In the genomic region with DNA sequence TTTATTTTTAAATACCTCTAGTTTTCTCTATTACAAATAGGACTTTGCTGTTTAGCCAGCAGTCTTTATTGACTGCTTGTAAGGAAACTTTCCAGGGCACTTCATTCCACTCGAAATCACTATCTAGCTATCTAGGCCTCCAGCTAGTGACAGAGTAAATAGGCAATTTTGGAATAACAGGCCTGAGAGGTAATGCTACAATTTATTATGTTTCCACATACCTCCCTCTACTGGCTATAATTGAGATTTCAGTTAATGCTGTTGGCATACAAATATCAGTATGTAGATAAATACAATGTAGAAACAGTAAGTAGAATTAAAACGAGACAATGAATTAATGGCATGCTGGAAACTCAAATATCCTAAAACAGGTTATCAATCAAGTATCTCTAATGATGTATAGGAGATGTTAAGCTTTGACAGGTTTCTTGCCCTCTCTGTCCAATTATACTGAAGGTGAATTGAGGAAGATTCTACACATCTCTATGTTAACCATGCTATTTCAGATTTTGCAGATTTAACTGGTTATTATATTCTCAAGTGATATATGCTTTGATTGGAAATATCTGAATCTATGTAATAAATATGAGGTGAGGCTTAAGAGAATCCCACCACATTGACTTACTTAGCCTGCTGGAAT, we compare ENCODE assay signal across 9 cellular contexts. TPM values are rescaled to one million over a fixed set of nuclear protein-coding genes. Genes with fewer than 3 reads are reported as not detected.
DNase-seq lines count a peak whose midpoint lies in the region; ATAC-seq and TF ChIP-seq lines count a peak whose summit lies in the region.
"Had no signal": no experiment of that assay in that cellular context is flagged by ENCODE, and none has a peak within 500 bp of the region (broad histone marks: within the 10 kb centered on the region; RNA-seq: fewer than 3 reads in every experiment).

No MANE protein-coding gene starts in this region.

- H3K36me3 ChIP-seq in cardiac muscle cell: peaks cover 12% of the 10 kb centered on the region

- H3K9me3 ChIP-seq in cardiac muscle cell (ENCODE audit: low read depth): no peaks in the 10 kb centered on the region

- peak in 1 of 2 donors; percentile 65 for DNase-seq in cardiac muscle cell (ENCODE audit: low read depth in 1 of 2, low spot score in 1 of 2)
- DNase-seq in Right ventricle myocardium inferior (ENCODE audit: missing footprints): no peak
- DNase-seq in SK-MEL-5 (ENCODE audit: low read depth, low spot score): peak; percentile 69
- peak; percentile 32 for DNase-seq in fibroblast of the conjunctiva (ENCODE audit: low read depth)
- DNase-seq in putamen (ENCODE audit: low spot score): peak; percentile 33
- no peak for DNase-seq in SKM-1 treated with dmso at 0.1 percent for 144 hours (lab: John Stamatoyannopoulos, UW; ENCODE audit: unreplicated experiment)

- no peak overlapping the region for H3K27ac ChIP-seq in cardiac muscle cell

- intact Hi-C loops in Right ventricle myocardium inferior (cut with DNase I): loop anchor here (10.0 kb wide), 1 partner anchor 475 kb away; no protein-coding TSS in a partner anchor

- peak; percentile 56 for TF ChIP-seq CTCF in cardiac muscle cell (IDR thresholded peaks at IDR 0.05; ENCODE audit: low read depth, low read length)

- H3K4me3 ChIP-seq in cardiac muscle cell: no peak overlapping the region

- TF ChIP-seq EP300 in Ishikawa (IDR thresholded peaks at IDR 0.05; ENCODE audit: borderline replicate concordance): no peak

- TF ChIP-seq RAD21 in Ishikawa (IDR thresholded peaks at IDR 0.05; ENCODE audit: low read depth): peak; percentile 65

- in situ Hi-C loops in SK-MEL-5 (cut with HindIII; ENCODE audit: low pct_unique_long_range_greater_than_20kb, low sequenced_read_pairs): no loop called here

- ATAC-seq in Right ventricle myocardium inferior: no peak
- no peak for ATAC-seq in HG03280 (IDR thresholded peaks at IDR 0.05; ENCODE audit: unreplicated experiment)

- H3K27me3 ChIP-seq in cardiac muscle cell: no peaks in the 10 kb centered on the region

- H3K4me1 ChIP-seq in cardiac muscle cell (ENCODE audit: low read depth): no peaks in the 10 kb centered on the region

TF ChIP-seq in Ishikawa, 13 proteins besides CTCF, POLR2A, EP300 and RAD21:
- TF ChIP-seq FOXM1 (IDR thresholded peaks at IDR 0.05; ENCODE audit: borderline replicate concordance, low read depth): no peak
- TF ChIP-seq YY1 (IDR thresholded peaks at IDR 0.05; ENCODE audit: low read depth): no peak
- TF ChIP-seq NFIC (IDR thresholded peaks at IDR 0.05): no peak
- TF ChIP-seq ZBTB7A (IDR thresholded peaks at IDR 0.05; ENCODE audit: low read depth): no peak

RNA-seq across cellular contexts. Expression of a gene that starts 7.2 kb away (rescaled TPM):
- total RNA-seq in cardiac muscle cell: 40.1 and 45.2 TPM in 2 replicates
- polyA plus RNA-seq in cardiac muscle cell: 8.9 and 14.2 TPM in 2 replicates
- total RNA-seq in Right ventricle myocardium inferior: 7.0 TPM
- 45.5 and 51.5 TPM in 2 replicates for total RNA-seq in SK-MEL-5 (2014; rRNA removed; shearing (Covaris generic))
- 38.7 and 47.1 TPM in 2 replicates for polyA plus RNA-seq in SK-MEL-5 (2015; cell fraction: cytosol; rRNA removed)
- 8.7 and 15.1 TPM in 2 replicates for polyA plus RNA-seq in SK-MEL-5 (2015; cell fraction: nucleus; rRNA removed)

RNA-seq across cellular contexts. Expression of a gene that starts 29.7 kb away (rescaled TPM):
- total RNA-seq in cardiac muscle cell (16.1 and 31.7 TPM in 2 replicates), Right ventricle myocardium inferior (48.1 TPM)
- polyA plus RNA-seq in cardiac muscle cell: 12.2 and 23.2 TPM in 2 replicates
- total RNA-seq in SK-MEL-5 (2014; rRNA removed; shearing (Covaris generic)): 41.7 and 48.2 TPM in 2 replicates
- 23.4 and 33.4 TPM in 2 replicates for polyA plus RNA-seq in SK-MEL-5 (2015; cell fraction: cytosol; rRNA removed)
- polyA plus RNA-seq in SK-MEL-5 (2015; cell fraction: nucleus; rRNA removed): 25.3 and 26.5 TPM in 2 replicates

RNA-seq across cellular contexts. Expression of a gene that starts 37.7 kb away (rescaled TPM):
- total RNA-seq in cardiac muscle cell (not detected in 2 replicates), Right ventricle myocardium inferior (not detected)
- polyA plus RNA-seq in cardiac muscle cell: not detected in 2 replicates
- not detected in 2 replicates for total RNA-seq in SK-MEL-5 (2014; rRNA removed; shearing (Covaris generic))
- not detected in 2 replicates for polyA plus RNA-seq in SK-MEL-5 (2015; cell fraction: cytosol; rRNA removed)
- not detected in 2 replicates for polyA plus RNA-seq in SK-MEL-5 (2015; cell fraction: nucleus; rRNA removed)
- polyA plus RNA-seq: adipose tissue had no signal

Comparison
In these comparisons a context has a peak if more than half of its experiments do, and no peak if none do; other contexts are left out.
1. DNase-seq: peak in SK-MEL-5 (single experiment), fibroblast of the conjunctiva (single experiment) and putamen (single experiment); none in Right ventricle myocardium inferior (single experiment) and SKM-1 treated with dmso at 0.1 percent for 144 hours (single experiment).